1 cellular context compared by ENCODE assay signal in the genomic region with DNA sequence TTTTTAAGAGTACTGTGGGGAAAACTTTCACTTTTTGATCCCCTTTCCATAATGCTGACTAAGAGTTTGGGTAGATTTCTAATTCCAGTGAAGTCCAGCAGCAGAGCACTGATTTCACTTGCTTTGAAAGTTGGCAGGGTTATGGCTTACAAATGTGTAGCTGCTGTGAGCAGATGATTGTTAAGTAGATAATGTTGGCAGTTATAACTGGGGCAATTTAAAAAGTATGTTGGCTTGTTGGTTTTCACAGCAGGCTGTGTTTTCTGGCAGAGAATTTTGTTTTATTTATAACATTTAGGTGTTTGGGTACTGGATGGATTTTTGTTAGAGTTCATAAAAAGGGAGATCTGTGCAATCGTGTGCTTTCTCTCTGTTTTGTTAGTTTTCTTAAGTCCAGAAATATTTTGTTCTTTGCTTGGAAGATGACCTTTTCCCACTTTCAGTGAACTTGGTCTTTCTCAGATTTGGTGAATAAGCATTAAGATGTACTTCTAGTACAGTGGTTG.
TF ChIP-seq lines count a peak whose summit lies in the region.

No MANE protein-coding gene starts in this region.

TF ChIP-seq in WTC11, 78 proteins besides CTCF, POLR2A, EP300 and RAD21 (continued from another document):
- TF ChIP-seq, protein P1, sequence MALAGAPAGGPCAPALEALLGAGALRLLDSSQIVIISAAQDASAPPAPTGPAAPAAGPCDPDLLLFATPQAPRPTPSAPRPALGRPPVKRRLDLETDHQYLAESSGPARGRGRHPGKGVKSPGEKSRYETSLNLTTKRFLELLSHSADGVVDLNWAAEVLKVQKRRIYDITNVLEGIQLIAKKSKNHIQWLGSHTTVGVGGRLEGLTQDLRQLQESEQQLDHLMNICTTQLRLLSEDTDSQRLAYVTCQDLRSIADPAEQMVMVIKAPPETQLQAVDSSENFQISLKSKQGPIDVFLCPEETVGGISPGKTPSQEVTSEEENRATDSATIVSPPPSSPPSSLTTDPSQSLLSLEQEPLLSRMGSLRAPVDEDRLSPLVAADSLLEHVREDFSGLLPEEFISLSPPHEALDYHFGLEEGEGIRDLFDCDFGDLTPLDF (CRISPR knock-in tag; IDR thresholded peaks at IDR 0.05) = no peak
- TF ChIP-seq NFYB (CRISPR knock-in tag; conservative IDR thresholded peaks at IDR 0.05; ENCODE audit: low read depth) = no peak
- TF ChIP-seq ZNF219 (CRISPR knock-in tag; IDR thresholded peaks at IDR 0.05; ENCODE audit: borderline replicate concordance) = no peak
- no peak for TF ChIP-seq NFE2L1 (CRISPR knock-in tag; IDR thresholded peaks at IDR 0.05)
- TF ChIP-seq, protein P2, sequence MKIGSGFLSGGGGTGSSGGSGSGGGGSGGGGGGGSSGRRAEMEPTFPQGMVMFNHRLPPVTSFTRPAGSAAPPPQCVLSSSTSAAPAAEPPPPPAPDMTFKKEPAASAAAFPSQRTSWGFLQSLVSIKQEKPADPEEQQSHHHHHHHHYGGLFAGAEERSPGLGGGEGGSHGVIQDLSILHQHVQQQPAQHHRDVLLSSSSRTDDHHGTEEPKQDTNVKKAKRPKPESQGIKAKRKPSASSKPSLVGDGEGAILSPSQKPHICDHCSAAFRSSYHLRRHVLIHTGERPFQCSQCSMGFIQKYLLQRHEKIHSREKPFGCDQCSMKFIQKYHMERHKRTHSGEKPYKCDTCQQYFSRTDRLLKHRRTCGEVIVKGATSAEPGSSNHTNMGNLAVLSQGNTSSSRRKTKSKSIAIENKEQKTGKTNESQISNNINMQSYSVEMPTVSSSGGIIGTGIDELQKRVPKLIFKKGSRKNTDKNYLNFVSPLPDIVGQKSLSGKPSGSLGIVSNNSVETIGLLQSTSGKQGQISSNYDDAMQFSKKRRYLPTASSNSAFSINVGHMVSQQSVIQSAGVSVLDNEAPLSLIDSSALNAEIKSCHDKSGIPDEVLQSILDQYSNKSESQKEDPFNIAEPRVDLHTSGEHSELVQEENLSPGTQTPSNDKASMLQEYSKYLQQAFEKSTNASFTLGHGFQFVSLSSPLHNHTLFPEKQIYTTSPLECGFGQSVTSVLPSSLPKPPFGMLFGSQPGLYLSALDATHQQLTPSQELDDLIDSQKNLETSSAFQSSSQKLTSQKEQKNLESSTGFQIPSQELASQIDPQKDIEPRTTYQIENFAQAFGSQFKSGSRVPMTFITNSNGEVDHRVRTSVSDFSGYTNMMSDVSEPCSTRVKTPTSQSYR (CRISPR knock-in tag; IDR thresholded peaks at IDR 0.05) = no peak
- no peak for TF ChIP-seq TEAD1 (CRISPR knock-in tag; IDR thresholded peaks at IDR 0.05)
- no peak for TF ChIP-seq RELA (CRISPR knock-in tag; IDR thresholded peaks at IDR 0.05; ENCODE audit: borderline replicate concordance)
- TF ChIP-seq, protein P3, sequence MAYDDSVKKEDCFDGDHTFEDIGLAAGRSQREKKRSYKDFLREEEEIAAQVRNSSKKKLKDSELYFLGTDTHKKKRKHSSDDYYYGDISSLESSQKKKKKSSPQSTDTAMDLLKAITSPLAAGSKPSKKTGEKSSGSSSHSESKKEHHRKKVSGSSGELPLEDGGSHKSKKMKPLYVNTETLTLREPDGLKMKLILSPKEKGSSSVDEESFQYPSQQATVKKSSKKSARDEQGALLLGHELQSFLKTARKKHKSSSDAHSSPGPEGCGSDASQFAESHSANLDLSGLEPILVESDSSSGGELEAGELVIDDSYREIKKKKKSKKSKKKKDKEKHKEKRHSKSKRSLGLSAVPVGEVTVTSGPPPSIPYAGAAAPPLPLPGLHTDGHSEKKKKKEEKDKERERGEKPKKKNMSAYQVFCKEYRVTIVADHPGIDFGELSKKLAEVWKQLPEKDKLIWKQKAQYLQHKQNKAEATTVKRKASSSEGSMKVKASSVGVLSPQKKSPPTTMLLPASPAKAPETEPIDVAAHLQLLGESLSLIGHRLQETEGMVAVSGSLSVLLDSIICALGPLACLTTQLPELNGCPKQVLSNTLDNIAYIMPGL (CRISPR knock-in tag; IDR thresholded peaks at IDR 0.05) = no peak
- TF ChIP-seq ZNF121 (CRISPR knock-in tag; IDR thresholded peaks at IDR 0.05) = no peak
TF ChIP-seq in WTC11: peak in this region for 0.
